ENCODE assay signal across 12 cellular contexts in the genomic region with DNA sequence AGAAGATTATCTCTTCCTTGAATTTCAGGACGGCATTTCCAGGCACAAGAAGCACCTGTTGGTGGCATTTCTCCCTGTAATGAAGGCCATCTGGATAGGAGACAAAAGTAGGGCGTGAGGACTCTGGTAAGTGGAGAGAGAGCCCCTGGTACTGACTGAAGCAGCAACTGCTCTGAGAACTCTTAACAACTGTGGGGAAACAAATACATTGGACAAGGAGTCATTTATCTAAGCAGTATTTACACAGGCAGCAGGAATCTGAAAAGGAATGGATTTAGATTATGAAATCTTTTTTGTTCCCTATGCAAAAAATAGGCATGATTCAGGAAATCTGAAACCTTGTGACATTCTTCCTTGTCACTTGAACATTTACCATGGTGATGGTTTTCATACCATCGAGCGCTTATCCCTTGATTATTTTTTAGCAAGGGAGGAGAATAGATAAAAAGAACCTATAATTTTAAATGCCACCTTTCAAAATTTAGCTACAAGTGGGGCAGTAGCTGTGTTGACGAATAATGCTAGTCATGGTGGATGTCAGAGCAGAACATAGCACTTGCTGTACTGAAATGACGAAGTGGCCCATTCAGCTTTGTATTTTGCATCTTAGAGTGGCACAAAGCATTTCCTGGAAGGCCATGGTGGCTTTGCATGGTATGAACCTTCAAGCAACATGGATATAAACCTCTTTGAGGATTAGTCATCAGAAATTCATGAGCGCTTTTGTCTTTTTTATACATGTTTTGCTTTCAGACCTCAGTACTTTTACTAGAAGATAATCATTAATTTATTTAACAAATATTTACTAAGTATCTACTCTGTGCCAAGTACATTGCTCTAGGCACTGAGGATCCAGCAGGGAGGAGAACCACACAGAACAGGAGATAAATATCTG.
DNase-seq lines count a peak whose midpoint lies in the region; ATAC-seq, FAIRE-seq and TF ChIP-seq lines count a peak whose summit lies in the region.
"Had no signal": no experiment of that assay in that cellular context is flagged by ENCODE, and none has a peak within 500 bp of the region (broad histone marks: within the 10 kb centered on the region; RNA-seq: fewer than 3 reads in every experiment).

No MANE protein-coding gene starts in this region.

- no peaks in the 10 kb centered on the region for H3K79me2 ChIP-seq in GM23338 (replicated peaks; ENCODE audit: insufficient read depth)

- no peak for ATAC-seq in GM23338
- ATAC-seq in activated T-cell treated with anti-CD3 and anti-CD28 coated beads, Interleukin-2, amount 50 U/mL, for 72 hours (replicated peaks in 1 of 2), result no peak

- peak overlapping the region; percentile 8; the same call in 1 of the 2 replicates for H3K27ac Mint-ChIP-seq in GM23338
- peak overlapping the region; percentile 84 for H3K27ac Mint-ChIP-seq in T-helper 1 cell treated with Interleukin-12 subunit alpha and Interleukin-12 subunit beta and Interleukin-4 antibody, amounts not matched to agents 30 μg/mL and 1 μg/mL, for 36 hours
- no peak overlapping the region for H3K27ac Mint-ChIP-seq in activated T-cell treated with anti-CD3 and anti-CD28 coated beads, Interleukin-2, amount 50 U/mL, for 72 hours
- H3K27ac Mint-ChIP-seq: activated naive CD4-positive, alpha-beta T cell treated with anti-CD3 and anti-CD28 coated beads, Interleukin-2, amount 50 U/mL, for 24 hours had no signal

- H2AFZ ChIP-seq in GM23338 (no peak overlapping the region), mesenchymal stem cell (ENCODE audit: low read depth, low read length) (no peak overlapping the region)

- intact Hi-C loops in esophagus squamous epithelium (cut with DNase I), result no loop called here

- no peaks in the 10 kb centered on the region; the same call in 1 of the 2 replicates for H3K4me1 ChIP-seq in GM23338 (ENCODE audit: insufficient read depth)
- peaks cover 10% of the 10 kb centered on the region for H3K4me1 ChIP-seq in mesenchymal stem cell (ENCODE audit: control insufficient read depth, insufficient read depth, low read depth, low read length)
- H3K4me1 ChIP-seq in esophagus squamous epithelium, result peaks cover 0 to 39% (median 16%) of the 10 kb centered on the region in 3 donors

- no peak overlapping the region for H2BK15ac ChIP-seq in mesenchymal stem cell (ENCODE audit: low read depth, poor library complexity, severe bottlenecking)

- H3K14ac ChIP-seq in mesenchymal stem cell (ENCODE audit: low read length in 2 of 2), result peak overlapping the region in 1 of 2 experiments; percentile 68

- no peak overlapping the region for H3K23ac ChIP-seq in mesenchymal stem cell (ENCODE audit: low read length in 2 of 2)

- H3K4me2 ChIP-seq in GM23338 (no peak overlapping the region), mesenchymal stem cell (ENCODE audit: low read length, poor library complexity, severe bottlenecking) (no peak overlapping the region)

- peak overlapping the region; percentile 66 to 74 for H3K18ac ChIP-seq in mesenchymal stem cell (ENCODE audit: low read depth in 1 of 2, low read length in 2 of 2)

- H3K27me3 Mint-ChIP-seq in GM23338 (ENCODE audit: insufficient read depth, low read depth, poor library complexity), result no peaks in the 10 kb centered on the region
- H3K27me3 Mint-ChIP-seq in T-helper 1 cell treated with Interleukin-12 subunit alpha and Interleukin-12 subunit beta and Interleukin-4 antibody, amounts not matched to agents 30 μg/mL and 1 μg/mL, for 36 hours (ENCODE audit: low read depth), result no peaks in the 10 kb centered on the region
- no peaks in the 10 kb centered on the region for H3K27me3 Mint-ChIP-seq in activated T-cell treated with anti-CD3 and anti-CD28 coated beads, Interleukin-2, amount 50 U/mL, for 72 hours (ENCODE audit: low read depth)

- peak overlapping the region; percentile 95 for H2AK5ac ChIP-seq in mesenchymal stem cell (ENCODE audit: low read length, severe bottlenecking)

- H2BK12ac ChIP-seq in mesenchymal stem cell (ENCODE audit: low read length in 2 of 2), result no peak overlapping the region

- no peak overlapping the region for H4K8ac ChIP-seq in mesenchymal stem cell (ENCODE audit: low read length)

- no peaks in the 10 kb centered on the region for H3K36me3 Mint-ChIP-seq in GM23338 (ENCODE audit: low read depth)
- H3K36me3 Mint-ChIP-seq in T-helper 1 cell treated with Interleukin-12 subunit alpha and Interleukin-12 subunit beta and Interleukin-4 antibody, amounts not matched to agents 30 μg/mL and 1 μg/mL, for 36 hours (ENCODE audit: low read depth), result no peaks in the 10 kb centered on the region
- H3K36me3 Mint-ChIP-seq in activated T-cell treated with anti-CD3 and anti-CD28 coated beads, Interleukin-2, amount 50 U/mL, for 72 hours (ENCODE audit: insufficient read depth in 2 of 2), result no peaks in the 10 kb centered on the region
- H3K36me3 Mint-ChIP-seq: activated naive CD4-positive, alpha-beta T cell treated with anti-CD3 and anti-CD28 coated beads, Interleukin-2, amount 50 U/mL, for 24 hours had no signal

- H4K20me1 ChIP-seq in GM23338 (replicated peaks; ENCODE audit: insufficient read depth), result no peaks in the 10 kb centered on the region

- no peak overlapping the region for H3K4me3 ChIP-seq in GM23338
- no peak overlapping the region for H3K4me3 ChIP-seq in mesenchymal stem cell (ENCODE audit: insufficient read depth in 1 of 2, low read depth in 1 of 2, low read length in 2 of 2)
- H3K4me3 ChIP-seq in esophagus squamous epithelium, result no peak overlapping the region

- TF ChIP-seq CTCF in 22Rv1 (IDR thresholded peaks at IDR 0.05), result no peak
- no peak for TF ChIP-seq CTCF in GM23338 (conservative IDR thresholded peaks at IDR 0.05; ENCODE audit: low read depth in 2 of 2)
- no peak for TF ChIP-seq CTCF in esophagus squamous epithelium (IDR thresholded peaks at IDR 0.05)

- no peaks in the 10 kb centered on the region for H3K9me3 Mint-ChIP-seq in GM23338
- no peaks in the 10 kb centered on the region for H3K9me3 Mint-ChIP-seq in T-helper 1 cell treated with Interleukin-12 subunit alpha and Interleukin-12 subunit beta and Interleukin-4 antibody, amounts not matched to agents 30 μg/mL and 1 μg/mL, for 36 hours
- H3K9me3 Mint-ChIP-seq in activated T-cell treated with anti-CD3 and anti-CD28 coated beads, Interleukin-2, amount 50 U/mL, for 72 hours, result no peaks in the 10 kb centered on the region
- H3K9me3 Mint-ChIP-seq: activated naive CD4-positive, alpha-beta T cell treated with anti-CD3 and anti-CD28 coated beads, Interleukin-2, amount 50 U/mL, for 24 hours had no signal

- no peak overlapping the region for H3K4ac ChIP-seq in mesenchymal stem cell (ENCODE audit: low read depth in 1 of 2, low read length in 2 of 2)

- H3K4me3 Mint-ChIP-seq in GM23338, result no peak overlapping the region
- no peak overlapping the region for H3K4me3 Mint-ChIP-seq in T-helper 1 cell treated with Interleukin-12 subunit alpha and Interleukin-12 subunit beta and Interleukin-4 antibody, amounts not matched to agents 30 μg/mL and 1 μg/mL, for 36 hours
- no peak overlapping the region for H3K4me3 Mint-ChIP-seq in activated T-cell treated with anti-CD3 and anti-CD28 coated beads, Interleukin-2, amount 50 U/mL, for 72 hours

- FAIRE-seq in RCC 7860 (lab: Jason Lieb, UNC), result no peak

- H2BK120ac ChIP-seq in mesenchymal stem cell (ENCODE audit: low read depth, low read length), result no peak overlapping the region

- H3K9ac ChIP-seq in mesenchymal stem cell (ENCODE audit: low read length), result no peak overlapping the region

- H3K9me3 ChIP-seq in mesenchymal stem cell (ENCODE audit: control insufficient read depth, low read length) (no peaks in the 10 kb centered on the region), esophagus squamous epithelium (no peaks in the 10 kb centered on the region)
- H3K9me3 ChIP-seq: stomach had no signal

- H3K79me1 ChIP-seq in mesenchymal stem cell (replicated peaks; ENCODE audit: low read length, poor library complexity, severe bottlenecking), result no peaks in the 10 kb centered on the region

- H3F3A ChIP-seq in GM23338 (replicated peaks; ENCODE audit: low read depth), result no peaks in the 10 kb centered on the region

- no peaks in the 10 kb centered on the region; the same call in 2 of the 3 replicates for H3K4me1 Mint-ChIP-seq in GM23338
- peaks cover 24% of the 10 kb centered on the region for H3K4me1 Mint-ChIP-seq in T-helper 1 cell treated with Interleukin-12 subunit alpha and Interleukin-12 subunit beta and Interleukin-4 antibody, amounts not matched to agents 30 μg/mL and 1 μg/mL, for 36 hours (ENCODE audit: low read depth)
- peaks cover 14% of the 10 kb centered on the region for H3K4me1 Mint-ChIP-seq in activated T-cell treated with anti-CD3 and anti-CD28 coated beads, Interleukin-2, amount 50 U/mL, for 72 hours (ENCODE audit: low read depth)

- H3K27ac ChIP-seq in 22Rv1 (peak overlapping the region; percentile 64), GM23338 (ENCODE audit: low read depth) (no peak overlapping the region), mesenchymal stem cell (ENCODE audit: low read length, poor library complexity, severe bottlenecking) (peak overlapping the region; percentile 76), esophagus squamous epithelium (no peak overlapping the region)
- H3K27ac ChIP-seq: coronary artery had no signal

- no peaks in the 10 kb centered on the region for H3K9me2 ChIP-seq in GM23338 (ENCODE audit: insufficient read depth)

- WGBS in mesenchymal stem cell, result 92% methylated on average over 4 of the region's 7 CpGs
- 66 to 82% methylated on average over 6 to 7 of the region's 7 CpGs for WGBS in esophagus squamous epithelium, 2 donors

- no peaks in the 10 kb centered on the region for H3K27me3 ChIP-seq in GM23338 (ENCODE audit: insufficient read depth)
- no peaks in the 10 kb centered on the region for H3K27me3 ChIP-seq in mesenchymal stem cell (ENCODE audit: control insufficient read depth in 1 of 2, insufficient read depth in 1 of 2, low read length in 2 of 2)
- H3K27me3 ChIP-seq in esophagus squamous epithelium, result no peaks in the 10 kb centered on the region
- H3K27me3 ChIP-seq: stomach had no signal

- no peak for TF ChIP-seq POLR2A in esophagus squamous epithelium (IDR thresholded peaks at IDR 0.05)

- DNase-seq in GM23338 (ENCODE audit: low spot score) (no peak), mesenchymal stem cell (peak; percentile 36), mesenteric fat pad (ENCODE audit: low spot score) (no peak), RCC 7860 (ENCODE audit: low spot score) (no peak), esophagus squamous epithelium (lab: John Stamatoyannopoulos, UW) (no peak)
- no peak for DNase-seq in activated T-cell treated with anti-CD3 and anti-CD28 coated beads, Interleukin-2, amount 50 U/mL, for 72 hours
- DNase-seq: NCI-H1930, stomach had no signal

- no peak overlapping the region for H4K91ac ChIP-seq in mesenchymal stem cell (ENCODE audit: low read length)

- no peak overlapping the region for H2BK5ac ChIP-seq in mesenchymal stem cell (ENCODE audit: low read depth, low read length, poor library complexity, severe bottlenecking)

- H3K36me3 ChIP-seq in GM23338 (ENCODE audit: insufficient read depth), result no peaks in the 10 kb centered on the region
- no peaks in the 10 kb centered on the region for H3K36me3 ChIP-seq in mesenchymal stem cell (ENCODE audit: control insufficient read depth in 1 of 2, insufficient read depth in 2 of 2, low read depth in 1 of 2, low read length in 2 of 2)
- no peaks in the 10 kb centered on the region for H3K36me3 ChIP-seq in esophagus squamous epithelium
- H3K36me3 ChIP-seq: stomach had no signal

Comparison
In these comparisons a context has a peak if more than half of its experiments do, and no peak if none do; other contexts are left out.
1. H3K27ac ChIP-seq: peak in 22Rv1 (single experiment) and mesenchymal stem cell (single experiment); none in GM23338 (single experiment) and esophagus squamous epithelium (0 of 4).